ENCODE assay signal across 24 cellular contexts in the genomic region with DNA sequence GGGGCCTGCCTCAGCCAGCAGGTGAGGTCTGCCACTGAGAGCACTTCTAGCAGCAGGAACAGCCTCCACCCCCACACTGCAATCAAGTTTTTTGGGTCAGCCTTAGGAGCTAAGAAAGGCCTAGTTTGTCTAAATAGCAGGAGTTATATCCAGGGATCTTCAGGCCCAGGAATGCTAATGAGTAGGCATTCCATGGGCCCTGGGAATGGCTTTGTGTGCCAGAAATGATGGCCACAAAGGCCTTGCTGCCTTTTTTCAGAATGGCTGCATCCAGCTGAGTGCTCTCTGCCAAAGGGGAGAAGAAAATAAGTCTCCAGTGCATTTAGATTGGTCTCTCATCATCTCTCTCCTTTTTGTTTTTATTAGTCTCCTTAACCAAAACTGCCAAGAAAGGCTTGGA. TPM values are rescaled to one million over a fixed set of nuclear protein-coding genes. Genes with fewer than 3 reads are reported as not detected.
DNase-seq lines count a peak whose midpoint lies in the region; ATAC-seq and TF ChIP-seq lines count a peak whose summit lies in the region.
"Had no signal": no experiment of that assay in that cellular context is flagged by ENCODE, and none has a peak within 500 bp of the region (broad histone marks: within the 10 kb centered on the region; RNA-seq: fewer than 3 reads in every experiment).

No MANE protein-coding gene starts in this region.

- no peak overlapping the region for H3K9ac ChIP-seq in mesendoderm (ENCODE audit: low read length)
- H3K9ac ChIP-seq in smooth muscle cell (ENCODE audit: low read depth), result no peak overlapping the region

- H3K4me1 ChIP-seq in mesendoderm (ENCODE audit: control insufficient read depth, low read depth, low read length) (peaks cover 6% of the 10 kb centered on the region), smooth muscle cell (ENCODE audit: low read depth) (peaks cover 21% of the 10 kb centered on the region)

- H3K23ac ChIP-seq in mesendoderm (ENCODE audit: low read length), result no peak overlapping the region

- no peaks in the 10 kb centered on the region for H3K9me3 ChIP-seq in smooth muscle cell (replicated peaks; ENCODE audit: low read depth)
- H3K9me3 ChIP-seq: breast epithelium, colonic mucosa, esophagus squamous epithelium, gastroesophageal sphincter, mucosa of descending colon, sigmoid colon, uterus had no signal

- H3K36me3 Mint-ChIP-seq in activated T-helper 17 cell treated with anti-CD3 and anti-CD28 coated beads, Interleukin-2, amount 50 U/mL, for 72 hours (ENCODE audit: low read depth), result peaks cover 94% of the 10 kb centered on the region

- no peak for ATAC-seq in activated T-helper 17 cell treated with anti-CD3 and anti-CD28 coated beads, Interleukin-2, amount 50 U/mL, for 72 hours (replicated peaks)
- no peak for ATAC-seq in HG03520 (IDR thresholded peaks at IDR 0.05; ENCODE audit: unreplicated experiment)
- ATAC-seq: effector memory CD8-positive, alpha-beta T cell; gastroesophageal sphincter; mucosa of descending colon had no signal

- H3K4me2 ChIP-seq in mesendoderm (ENCODE audit: low read length) (no peak overlapping the region), smooth muscle cell (no peak overlapping the region)

- peak overlapping the region; percentile 96 for H3K4me3 Mint-ChIP-seq in activated T-helper 17 cell treated with anti-CD3 and anti-CD28 coated beads, Interleukin-2, amount 50 U/mL, for 72 hours
- H3K4me3 Mint-ChIP-seq: activated B cell treated with CpG ODN at 0.5 μM for 24 hours; effector memory CD8-positive, alpha-beta T cell had no signal

- no peak overlapping the region for H2BK15ac ChIP-seq in mesendoderm (replicated peaks; ENCODE audit: low read depth)

- no peak overlapping the region for H2AFZ ChIP-seq in smooth muscle cell (ENCODE audit: low read depth)

- no peak overlapping the region for H3K18ac ChIP-seq in mesendoderm (ENCODE audit: low read length)

- DNase-seq in Ammon's horn (ENCODE audit: low spot score), result peak; percentile 41
- peak; percentile 13 for DNase-seq in EH (ENCODE audit: low read depth)
- peak; percentile 33 for DNase-seq in mesendoderm
- DNase-seq in smooth muscle cell (lab: John Stamatoyannopoulos, UW; ENCODE audit: unreplicated experiment), result no peak
- no peak for DNase-seq in AG08395 (ENCODE audit: low spot score)
- DNase-seq: activated B cell treated with CpG ODN at 0.5 μM for 24 hours; AML-193; Calu3; colonic mucosa; effector memory CD8-positive, alpha-beta T cell; EL; esophagus squamous epithelium; islet precursor cell; mucosa of descending colon; NCI-H187; NCI-H2227 treated with DMSO at 0.1 percent for 48 hours; sigmoid colon; T-helper 9 cell; uterus had no signal

- no peak overlapping the region for H3K56ac ChIP-seq in mesendoderm (ENCODE audit: low read length)

- H2BK120ac ChIP-seq in mesendoderm (ENCODE audit: low read depth, low read length), result no peak overlapping the region

- no peaks in the 10 kb centered on the region for H3K9me3 Mint-ChIP-seq in activated T-helper 17 cell treated with anti-CD3 and anti-CD28 coated beads, Interleukin-2, amount 50 U/mL, for 72 hours
- H3K9me3 Mint-ChIP-seq: activated B cell treated with CpG ODN at 0.5 μM for 24 hours; activated T-helper 1 cell treated with anti-CD3 and anti-CD28 coated beads, Interleukin-12 subunit alpha, Interleukin-12 subunit beta, Interleukin-2, Interleukin-4 antibody, amounts not matched to agents 30 ng/mL and 10 ng/mL and 1 ng/mL, durations not matched to agents 14 hours and 24 hours and 36 hours; effector memory CD8-positive, alpha-beta T cell had no signal

- no peaks in the 10 kb centered on the region for H3F3A ChIP-seq in smooth muscle cell (ENCODE audit: low read depth)

- H3K27ac ChIP-seq in mesendoderm (ENCODE audit: low read depth, low read length) (no peak overlapping the region), smooth muscle cell (ENCODE audit: low read depth) (no peak overlapping the region)
- H3K27ac ChIP-seq: breast epithelium, colonic mucosa, esophagus squamous epithelium, gastroesophageal sphincter, sigmoid colon, uterus had no signal

- H4K20me1 ChIP-seq in smooth muscle cell (ENCODE audit: low read depth), result peaks cover 6% of the 10 kb centered on the region

- peaks cover 22% of the 10 kb centered on the region for H3K79me1 ChIP-seq in mesendoderm (ENCODE audit: low read length)

- H3K79me2 ChIP-seq in mesendoderm (ENCODE audit: control insufficient read depth, insufficient read depth, low read length) (peaks cover 59% of the 10 kb centered on the region), smooth muscle cell (ENCODE audit: low read depth) (peaks cover 55% of the 10 kb centered on the region)

- H3K4me3 ChIP-seq in mesendoderm (ENCODE audit: low read length), result no peak overlapping the region
- no peak overlapping the region for H3K4me3 ChIP-seq in smooth muscle cell
- H3K4me3 ChIP-seq: breast epithelium, colonic mucosa, esophagus squamous epithelium, gastroesophageal sphincter, mucosa of descending colon, sigmoid colon, uterus had no signal

- no peak overlapping the region for H3K4ac ChIP-seq in mesendoderm (ENCODE audit: low read depth, low read length)

- H3K27me3 ChIP-seq in mesendoderm (ENCODE audit: insufficient read depth, low read length, poor library complexity) (no peaks in the 10 kb centered on the region), smooth muscle cell (ENCODE audit: low read depth) (no peaks in the 10 kb centered on the region)
- H3K27me3 ChIP-seq: breast epithelium, colonic mucosa, esophagus squamous epithelium, gastroesophageal sphincter, sigmoid colon, uterus had no signal

- H3K27ac Mint-ChIP-seq in activated T-helper 17 cell treated with anti-CD3 and anti-CD28 coated beads, Interleukin-2, amount 50 U/mL, for 72 hours, result peak overlapping the region; percentile 97
- H3K27ac Mint-ChIP-seq: activated T-helper 1 cell treated with anti-CD3 and anti-CD28 coated beads, Interleukin-12 subunit alpha, Interleukin-12 subunit beta, Interleukin-2, Interleukin-4 antibody, amounts not matched to agents 30 ng/mL and 10 ng/mL and 1 ng/mL, durations not matched to agents 14 hours and 24 hours and 36 hours; effector memory CD8-positive, alpha-beta T cell had no signal

- H3K27me3 Mint-ChIP-seq in activated T-helper 17 cell treated with anti-CD3 and anti-CD28 coated beads, Interleukin-2, amount 50 U/mL, for 72 hours, result no peaks in the 10 kb centered on the region
- H3K27me3 Mint-ChIP-seq: activated B cell treated with CpG ODN at 0.5 μM for 24 hours; effector memory CD8-positive, alpha-beta T cell had no signal

- peaks cover 10% of the 10 kb centered on the region for H3K36me3 ChIP-seq in mesendoderm (ENCODE audit: control insufficient read depth, insufficient read depth, low read length)
- no peaks in the 10 kb centered on the region for H3K36me3 ChIP-seq in smooth muscle cell (ENCODE audit: low read depth)
- H3K36me3 ChIP-seq: breast epithelium, colonic mucosa, uterus had no signal

- H2BK5ac ChIP-seq in mesendoderm (ENCODE audit: low read length), result no peak overlapping the region

- no peak for TF ChIP-seq CTCF in smooth muscle cell (IDR thresholded peaks at IDR 0.05; ENCODE audit: borderline replicate concordance, insufficient read depth, poor library complexity, severe bottlenecking)

- H2AK5ac ChIP-seq in mesendoderm (ENCODE audit: low read length), result no peak overlapping the region

- no peak overlapping the region for H4K8ac ChIP-seq in mesendoderm (ENCODE audit: low read depth, low read length)

- H4K5ac ChIP-seq in mesendoderm (ENCODE audit: low read length), result no peak overlapping the region

- H3K4me1 Mint-ChIP-seq in activated T-helper 17 cell treated with anti-CD3 and anti-CD28 coated beads, Interleukin-2, amount 50 U/mL, for 72 hours, result peaks cover 38% of the 10 kb centered on the region

RNA-seq across cellular contexts. Expression of gene MRTO4, which starts 2.8 kb away (rescaled TPM):
- total RNA-seq in activated T-helper 17 cell treated with anti-CD3 and anti-CD28 coated beads, Interleukin-2, amount 50 U/mL, for 72 hours, result 100 to 1,000 TPM in 1 of 2 donors, 10 to 100 TPM in 1; 59.3 to 113 TPM
- polyA plus RNA-seq in mesendoderm (2013, experiment 1 of 2), result 77.1 TPM
- polyA plus RNA-seq in mesendoderm (2013, experiment 2 of 2), result 77.5 TPM
- 14.7 and 16.8 TPM in 2 replicates for total RNA-seq in smooth muscle cell
- polyA plus RNA-seq in smooth muscle cell, result 25.1 and 29.8 TPM in 2 replicates

RNA-seq across cellular contexts. Expression of gene EMC1, which starts 3.1 kb away (rescaled TPM):
- total RNA-seq in activated T-helper 17 cell treated with anti-CD3 and anti-CD28 coated beads, Interleukin-2, amount 50 U/mL, for 72 hours, result 10 to 100 TPM; 41.1 to 51.9 TPM
- 42.0 TPM for polyA plus RNA-seq in mesendoderm (2013, experiment 1 of 2)
- 43.7 TPM for polyA plus RNA-seq in mesendoderm (2013, experiment 2 of 2)
- total RNA-seq in smooth muscle cell, result 40.9 and 54.4 TPM in 2 replicates
- polyA plus RNA-seq in smooth muscle cell, result 44.8 and 48.8 TPM in 2 replicates

RNA-seq across cellular contexts. Expression of gene AKR7A3, which starts 34.2 kb away (rescaled TPM):
- 1 to 10 TPM in 1 of 2 donors, under 1 TPM in 1; 0.71 to 1.6 TPM for total RNA-seq in activated T-helper 17 cell treated with anti-CD3 and anti-CD28 coated beads, Interleukin-2, amount 50 U/mL, for 72 hours
- 0.34 TPM for polyA plus RNA-seq in mesendoderm (2013, experiment 1 of 2)
- polyA plus RNA-seq in mesendoderm (2013, experiment 2 of 2), result 0.24 TPM
- total RNA-seq in smooth muscle cell, result 0.85 TPM in 1 of 2 replicates, not detected in the other
- polyA plus RNA-seq in smooth muscle cell, result 0.62 and 1.1 TPM in 2 replicates

RNA-seq across cellular contexts. Expression of gene UBR4, which starts 44.4 kb away (rescaled TPM):
- 100 to 1,000 TPM; 145 to 195 TPM for total RNA-seq in activated T-helper 17 cell treated with anti-CD3 and anti-CD28 coated beads, Interleukin-2, amount 50 U/mL, for 72 hours
- 30.5 TPM for polyA plus RNA-seq in mesendoderm (2013, experiment 1 of 2)
- 27.3 TPM for polyA plus RNA-seq in mesendoderm (2013, experiment 2 of 2)
- total RNA-seq in smooth muscle cell, result 98.9 and 142 TPM in 2 replicates
- 62.7 and 110 TPM in 2 replicates for polyA plus RNA-seq in smooth muscle cell

RNA-seq across cellular contexts. Expression of gene AKR7A2, which starts 57.5 kb away (rescaled TPM):
- 10 to 100 TPM; 37.1 to 61.4 TPM for total RNA-seq in activated T-helper 17 cell treated with anti-CD3 and anti-CD28 coated beads, Interleukin-2, amount 50 U/mL, for 72 hours
- 22.1 TPM for polyA plus RNA-seq in mesendoderm (2013, experiment 1 of 2)
- polyA plus RNA-seq in mesendoderm (2013, experiment 2 of 2), result 22.1 TPM
- 67.5 and 79.6 TPM in 2 replicates for total RNA-seq in smooth muscle cell
- polyA plus RNA-seq in smooth muscle cell, result 83.0 and 86.4 TPM in 2 replicates

Comparison
In these comparisons a context has a peak if more than half of its experiments do, and no peak if none do; other contexts are left out.
1. DNase-seq: peak in Ammon's horn (single experiment), EH (single experiment) and mesendoderm (single experiment); none in smooth muscle cell (single experiment) and AG08395 (single experiment).